In the genomic region with DNA sequence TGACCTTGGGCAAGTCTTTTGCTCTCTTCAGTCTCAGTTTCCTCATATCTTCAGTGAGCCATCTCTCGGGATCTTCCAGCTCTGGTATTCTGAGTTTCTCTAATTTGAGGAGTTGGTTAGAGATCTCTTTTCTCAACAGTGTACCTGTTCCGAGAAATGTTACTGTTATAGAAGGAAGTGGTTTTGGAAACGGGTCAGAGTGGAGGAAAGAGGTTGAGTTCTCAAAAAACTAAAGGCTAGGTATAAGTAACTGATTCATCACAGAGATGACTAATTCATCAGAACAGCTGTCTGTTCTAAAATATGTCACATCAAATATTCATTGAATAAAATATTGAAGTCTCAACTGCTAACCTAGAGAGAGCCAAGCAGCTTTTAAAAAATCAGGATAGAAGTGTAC, we compare ENCODE assay signal across 1 cellular context.
TF ChIP-seq lines count a peak whose summit lies in the region.

No MANE protein-coding gene starts in this region.

TF ChIP-seq in SK-N-SH treated with all-trans-retinoic acid at 6 μM for 48 hours, 23 proteins besides CTCF, POLR2A, EP300 and RAD21 (continued from another document):
- TF ChIP-seq ISL1 (CRISPR knock-in tag; IDR thresholded peaks at IDR 0.05) = no peak
- TF ChIP-seq ARNTL (CRISPR knock-in tag; IDR thresholded peaks at IDR 0.05; ENCODE audit: borderline replicate concordance, low read depth) = no peak
- TF ChIP-seq, protein P1, sequence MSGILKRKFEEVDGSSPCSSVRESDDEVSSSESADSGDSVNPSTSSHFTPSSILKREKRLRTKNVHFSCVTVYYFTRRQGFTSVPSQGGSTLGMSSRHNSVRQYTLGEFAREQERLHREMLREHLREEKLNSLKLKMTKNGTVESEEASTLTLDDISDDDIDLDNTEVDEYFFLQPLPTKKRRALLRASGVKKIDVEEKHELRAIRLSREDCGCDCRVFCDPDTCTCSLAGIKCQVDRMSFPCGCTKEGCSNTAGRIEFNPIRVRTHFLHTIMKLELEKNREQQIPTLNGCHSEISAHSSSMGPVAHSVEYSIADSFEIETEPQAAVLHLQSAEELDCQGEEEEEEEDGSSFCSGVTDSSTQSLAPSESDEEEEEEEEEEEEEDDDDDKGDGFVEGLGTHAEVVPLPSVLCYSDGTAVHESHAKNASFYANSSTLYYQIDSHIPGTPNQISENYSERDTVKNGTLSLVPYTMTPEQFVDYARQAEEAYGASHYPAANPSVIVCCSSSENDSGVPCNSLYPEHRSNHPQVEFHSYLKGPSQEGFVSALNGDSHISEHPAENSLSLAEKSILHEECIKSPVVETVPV (CRISPR knock-in tag; IDR thresholded peaks at IDR 0.05) = no peak
- TF ChIP-seq OSR1 (CRISPR knock-in tag; IDR thresholded peaks at IDR 0.05) = no peak
- TF ChIP-seq, protein P2, sequence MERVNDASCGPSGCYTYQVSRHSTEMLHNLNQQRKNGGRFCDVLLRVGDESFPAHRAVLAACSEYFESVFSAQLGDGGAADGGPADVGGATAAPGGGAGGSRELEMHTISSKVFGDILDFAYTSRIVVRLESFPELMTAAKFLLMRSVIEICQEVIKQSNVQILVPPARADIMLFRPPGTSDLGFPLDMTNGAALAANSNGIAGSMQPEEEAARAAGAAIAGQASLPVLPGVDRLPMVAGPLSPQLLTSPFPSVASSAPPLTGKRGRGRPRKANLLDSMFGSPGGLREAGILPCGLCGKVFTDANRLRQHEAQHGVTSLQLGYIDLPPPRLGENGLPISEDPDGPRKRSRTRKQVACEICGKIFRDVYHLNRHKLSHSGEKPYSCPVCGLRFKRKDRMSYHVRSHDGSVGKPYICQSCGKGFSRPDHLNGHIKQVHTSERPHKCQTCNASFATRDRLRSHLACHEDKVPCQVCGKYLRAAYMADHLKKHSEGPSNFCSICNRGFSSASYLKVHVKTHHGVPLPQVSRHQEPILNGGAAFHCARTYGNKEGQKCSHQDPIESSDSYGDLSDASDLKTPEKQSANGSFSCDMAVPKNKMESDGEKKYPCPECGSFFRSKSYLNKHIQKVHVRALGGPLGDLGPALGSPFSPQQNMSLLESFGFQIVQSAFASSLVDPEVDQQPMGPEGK (CRISPR knock-in tag; IDR thresholded peaks at IDR 0.05; ENCODE audit: borderline replicate concordance) = no peak
- TF ChIP-seq CREB5 (CRISPR knock-in tag; IDR thresholded peaks at IDR 0.05; ENCODE audit: low read depth) = no peak
